20 cellular contexts compared by ENCODE assay signal in the genomic region with DNA sequence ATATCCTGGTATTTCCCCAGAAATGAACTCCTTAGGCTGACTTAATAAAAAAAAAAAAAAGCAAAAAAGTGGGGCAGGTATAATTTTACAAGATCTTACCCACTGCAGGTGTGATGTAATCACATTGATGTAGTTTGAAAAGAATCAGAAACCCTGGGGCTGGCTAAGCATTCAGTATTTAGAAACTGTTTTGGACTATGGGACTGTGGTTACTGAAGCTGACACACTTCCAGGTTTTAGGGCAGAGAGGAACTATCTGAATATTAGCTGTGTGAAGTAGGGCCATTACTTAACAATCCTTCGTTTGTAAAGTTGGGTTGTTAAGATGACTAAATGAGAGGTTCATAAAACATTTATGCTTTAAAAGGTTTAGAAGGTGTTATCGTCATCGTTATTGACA.
DNase-seq lines count a peak whose midpoint lies in the region; ATAC-seq and TF ChIP-seq lines count a peak whose summit lies in the region.
"Had no signal": no experiment of that assay in that cellular context is flagged by ENCODE, and none has a peak within 500 bp of the region (broad histone marks: within the 10 kb centered on the region; RNA-seq: fewer than 3 reads in every experiment).

No MANE protein-coding gene starts in this region.

- TF ChIP-seq CTCF in AG10803 (conservative IDR thresholded peaks at IDR 0.05; ENCODE audit: low read length) (no peak), neural progenitor cell (IDR thresholded peaks at IDR 0.05) (no peak)

- H3K36me3 Mint-ChIP-seq in neural progenitor cell = no peaks in the 10 kb centered on the region
- H3K36me3 Mint-ChIP-seq: CD4-positive, CD25-positive, alpha-beta regulatory T cell had no signal

- no peaks in the 10 kb centered on the region for H3K9me3 ChIP-seq in neural progenitor cell (ENCODE audit: low read depth)
- H3K9me3 ChIP-seq: sigmoid colon, upper lobe of left lung had no signal

- no peaks in the 10 kb centered on the region for H3K79me2 ChIP-seq in neural progenitor cell (ENCODE audit: low read depth)

- DNase-seq in AG10803 (ENCODE audit: low read depth) (peak; percentile 74), LHCN-M2 (ENCODE audit: low read depth) (peak; percentile 31), astrocyte of the hippocampus (ENCODE audit: low read depth, low spot score) (peak; percentile 54), medulla oblongata (ENCODE audit: extremely low spot score) (peak; percentile 53), NCI-H69 (lab: John Stamatoyannopoulos, UW) (no peak), neural progenitor cell (ENCODE audit: low spot score) (no peak), NCI-H2029 (lab: John Stamatoyannopoulos, UW) (no peak)
- DNase-seq: activated CD4-positive, CD25-positive, alpha-beta regulatory T cell treated with anti-CD3 and anti-CD28 coated beads, Interleukin-2, amount 50 U/mL, for 72 hours; CD4-positive, CD25-positive, alpha-beta regulatory T cell; foreskin keratinocyte; NCI-H2081; NCI-H510A; nucleus accumbens; SHP77 treated with DMSO at 0.1 percent for 48 hours; sigmoid colon; stimulated activated naive CD8-positive, alpha-beta T cell treated with anti-CD3 and anti-CD28 coated beads, Interleukin-15, amount 100 ng/mL, for 72 hours; upper lobe of left lung had no signal

- no peaks in the 10 kb centered on the region for H3K4me1 ChIP-seq in neural progenitor cell
- H3K4me1 ChIP-seq: foreskin keratinocyte had no signal

- no peak overlapping the region for H3K4me3 Mint-ChIP-seq in neural progenitor cell
- H3K4me3 Mint-ChIP-seq: activated T-helper 1 cell treated with anti-CD3 and anti-CD28 coated beads, Interleukin-12 subunit alpha, Interleukin-12 subunit beta, Interleukin-2, Interleukin-4 antibody, amounts not matched to agents 30 ng/mL and 10 ng/mL and 1 ng/mL, durations not matched to agents 14 hours and 24 hours and 36 hours; CD4-positive, CD25-positive, alpha-beta regulatory T cell; stimulated activated naive CD8-positive, alpha-beta T cell treated with anti-CD3 and anti-CD28 coated beads, Interleukin-15, amount 100 ng/mL, for 72 hours; T-helper 2 cell treated with Interferon-gamma antibody and Interleukin-4, amounts not matched to agents 5 μg/mL and 100 μg/mL, for 36 hours had no signal

- H3K27ac Mint-ChIP-seq in neural progenitor cell = no peak overlapping the region
- H3K27ac Mint-ChIP-seq: activated T-helper 1 cell treated with anti-CD3 and anti-CD28 coated beads, Interleukin-12 subunit alpha, Interleukin-12 subunit beta, Interleukin-2, Interleukin-4 antibody, amounts not matched to agents 30 ng/mL and 10 ng/mL and 1 ng/mL, durations not matched to agents 14 hours and 24 hours and 36 hours; T-helper 2 cell treated with Interferon-gamma antibody and Interleukin-4, amounts not matched to agents 5 μg/mL and 100 μg/mL, for 36 hours had no signal

- no peak overlapping the region for H3K27ac ChIP-seq in neural progenitor cell
- H3K27ac ChIP-seq: foreskin keratinocyte, sigmoid colon, upper lobe of left lung had no signal

- H3K27me3 ChIP-seq in neural progenitor cell = no peaks in the 10 kb centered on the region
- H3K27me3 ChIP-seq: foreskin keratinocyte, sigmoid colon, upper lobe of left lung had no signal

- H3K27me3 Mint-ChIP-seq in neural progenitor cell (ENCODE audit: insufficient read depth, low read depth) = no peaks in the 10 kb centered on the region

- H3K9me3 Mint-ChIP-seq in neural progenitor cell = no peaks in the 10 kb centered on the region
- H3K9me3 Mint-ChIP-seq: activated T-helper 1 cell treated with anti-CD3 and anti-CD28 coated beads, Interleukin-12 subunit alpha, Interleukin-12 subunit beta, Interleukin-2, Interleukin-4 antibody, amounts not matched to agents 30 ng/mL and 10 ng/mL and 1 ng/mL, durations not matched to agents 14 hours and 24 hours and 36 hours; CD4-positive, CD25-positive, alpha-beta regulatory T cell; stimulated activated naive CD8-positive, alpha-beta T cell treated with anti-CD3 and anti-CD28 coated beads, Interleukin-15, amount 100 ng/mL, for 72 hours; T-helper 2 cell treated with Interferon-gamma antibody and Interleukin-4, amounts not matched to agents 5 μg/mL and 100 μg/mL, for 36 hours had no signal

- H3K4me2 ChIP-seq in neural progenitor cell = no peak overlapping the region

- H3K36me3 ChIP-seq in neural progenitor cell = no peaks in the 10 kb centered on the region
- H3K36me3 ChIP-seq: sigmoid colon, upper lobe of left lung had no signal

- no peak overlapping the region for H3K9ac ChIP-seq in neural progenitor cell

- H3K4me3 ChIP-seq in AG10803 (ENCODE audit: low read length) (no peak overlapping the region), neural progenitor cell (no peak overlapping the region)
- H3K4me3 ChIP-seq: sigmoid colon, upper lobe of left lung had no signal

- no peaks in the 10 kb centered on the region for H3K4me1 Mint-ChIP-seq in neural progenitor cell

- no peak overlapping the region for H2AFZ ChIP-seq in neural progenitor cell (replicated peaks)

- no peaks in the 10 kb centered on the region for H3F3A ChIP-seq in neural progenitor cell (ENCODE audit: low read depth)

- H4K20me1 ChIP-seq in neural progenitor cell (ENCODE audit: low read depth) = no peaks in the 10 kb centered on the region

- no peak for ATAC-seq in HG02763 (IDR thresholded peaks at IDR 0.05; ENCODE audit: unreplicated experiment)
- ATAC-seq: foreskin keratinocyte; stimulated activated naive CD8-positive, alpha-beta T cell treated with anti-CD3 and anti-CD28 coated beads, Interleukin-15, amount 100 ng/mL, for 72 hours had no signal

Comparison
In these comparisons a context has a peak if more than half of its experiments do, and no peak if none do; other contexts are left out.
1. DNase-seq: peak in AG10803 (single experiment), LHCN-M2 (single experiment), astrocyte of the hippocampus (single experiment) and medulla oblongata (single experiment); none in NCI-H69 (single experiment), neural progenitor cell (single experiment) and NCI-H2029 (single experiment).